16 cellular contexts compared by ENCODE assay signal in the genomic region with DNA sequence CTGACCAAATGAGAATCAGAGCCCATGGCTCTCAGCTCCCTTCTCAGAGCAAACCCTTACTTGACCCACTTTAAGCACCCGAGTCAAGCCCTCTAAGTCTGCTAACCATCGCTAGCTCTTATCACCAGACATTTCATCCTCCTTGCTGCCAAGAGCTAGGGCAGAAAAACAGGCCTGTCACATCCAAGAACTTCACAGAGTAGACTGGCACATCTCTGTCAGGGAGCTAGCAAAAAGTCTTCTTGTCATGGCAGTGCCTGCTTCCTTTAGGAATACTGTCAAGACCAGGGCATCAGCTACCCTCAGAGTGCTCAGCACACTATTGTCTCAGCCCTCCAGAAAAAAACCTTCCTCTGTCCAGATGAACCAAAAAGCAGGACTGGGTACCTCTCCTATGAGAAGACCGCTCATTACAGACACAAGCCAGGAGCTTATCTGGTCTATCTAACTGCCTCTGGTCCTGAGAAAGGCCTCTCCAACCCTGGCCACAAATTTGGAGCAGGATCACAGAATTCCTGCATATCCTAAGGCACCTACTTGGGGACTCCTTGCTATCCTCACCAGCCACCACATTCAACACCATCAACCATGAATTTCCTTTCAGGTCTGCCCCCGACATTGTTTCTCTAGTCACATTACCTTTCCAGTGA. TPM values are rescaled to one million over a fixed set of nuclear protein-coding genes. Genes with fewer than 3 reads are reported as not detected.
DNase-seq lines count a peak whose midpoint lies in the region; ATAC-seq and TF ChIP-seq lines count a peak whose summit lies in the region.
"Had no signal": no experiment of that assay in that cellular context is flagged by ENCODE, and none has a peak within 500 bp of the region (broad histone marks: within the 10 kb centered on the region; RNA-seq: fewer than 3 reads in every experiment).

No MANE protein-coding gene starts in this region.

- POLR2A ChIA-PET in HEK293 (lab: Yijun Ruan, JAX): interaction anchor here (0.7 to 1.1 kb wide), 2 partner anchors 9 to 19 kb away, joined by 3 read pairs; no protein-coding TSS in a partner anchor

- H3K27me3 ChIP-seq in thyroid gland: no peaks in the 10 kb centered on the region
- H3K27me3 ChIP-seq in Karpas-422 (ENCODE audit: low read length): no peaks in the 10 kb centered on the region

- intact Hi-C loops in thyroid gland (cut with DNase I): no loop called here
- intact Hi-C loops in lower leg skin (cut with DNase I; ENCODE audit: low total_unique reads): no loop called here

- H3K4me1 ChIP-seq in HEK293 (ENCODE audit: control insufficient read depth, insufficient read depth, low read length): peaks cover 32% of the 10 kb centered on the region
- peaks cover 17 to 23% of the 10 kb centered on the region in 2 donors for H3K4me1 ChIP-seq in thyroid gland
- peaks cover 18% of the 10 kb centered on the region for H3K4me1 ChIP-seq in Karpas-422 (ENCODE audit: low read length)

- H3K36me3 ChIP-seq in HEK293 (ENCODE audit: control insufficient read depth in 2 of 2, insufficient read depth in 1 of 2, low read length in 2 of 2) (peaks cover 0 to 37% of the 10 kb centered on the region in 2 experiments; a peak in 1 of 3 replicates), thyroid gland (peaks cover 0 to 10% of the 10 kb centered on the region in 2 donors), Karpas-422 (ENCODE audit: insufficient read depth, low read length) (peaks cover 10% of the 10 kb centered on the region)

- H3K9me2 ChIP-seq in Karpas-422 (replicated peaks; ENCODE audit: insufficient read depth, low read length): no peaks in the 10 kb centered on the region

- H4K20me1 ChIP-seq in Karpas-422 (ENCODE audit: insufficient read depth, low read depth, low read length): no peaks in the 10 kb centered on the region

- no peak overlapping the region for H3K9ac ChIP-seq in Karpas-422 (ENCODE audit: low read length)

- no peak for TF ChIP-seq POLR2A in thyroid gland (IDR thresholded peaks at IDR 0.05)
- no peak for TF ChIP-seq POLR2A in lower leg skin (IDR thresholded peaks at IDR 0.05)

- CTCF ChIA-PET in HEK293 (lab: Yijun Ruan, JAX): interaction anchor here (0.5 to 2.8 kb wide), 6 partner anchors 11 to 324 kb away, joined by 3 to 13 read pairs (median 4); no protein-coding TSS in a partner anchor

- peaks cover 8% of the 10 kb centered on the region for H3K36me3 Mint-ChIP-seq in T-helper 17 cell (ENCODE audit: low read depth)

- no peak overlapping the region for H3K4me3 Mint-ChIP-seq in T-helper 17 cell
- H3K4me3 Mint-ChIP-seq: CD4-positive, alpha-beta memory T cell; WTC11 had no signal

- DNase-seq in T-helper 17 cell: no peak
- DNase-seq in fibroblast of villous mesenchyme (ENCODE audit: low read depth): peak; percentile 10
- no peak for DNase-seq in thyroid gland
- no peak for DNase-seq in Karpas-422
- no peak for DNase-seq in glomerular visceral epithelial cell (ENCODE audit: extremely low spot score)
- DNase-seq in lower leg skin (ENCODE audit: low spot score in 2 of 2): no peak
- DNase-seq: activated gamma-delta T cell treated with Interleukin-2 at 50 U/mL for 16 hours; CD4-positive, alpha-beta memory T cell; kidney glomerular epithelial cell; NCI-H1092; NCI-H226; posterior cingulate gyrus; substantia nigra had no signal

- no peak overlapping the region for H2AFZ ChIP-seq in Karpas-422 (ENCODE audit: low read length)

- H3K9me3 ChIP-seq in HEK293 (ENCODE audit: control insufficient read depth, insufficient read depth, low read depth, low read length): no peaks in the 10 kb centered on the region
- no peaks in the 10 kb centered on the region for H3K9me3 ChIP-seq in T-helper 17 cell (ENCODE audit: control insufficient read depth, low read length, poor library complexity, severe bottlenecking)
- H3K9me3 ChIP-seq in thyroid gland: no peaks in the 10 kb centered on the region
- no peaks in the 10 kb centered on the region for H3K9me3 ChIP-seq in Karpas-422 (ENCODE audit: low read length)

- ATAC-seq in T-helper 17 cell: no peak

- 77 to 81% methylated on average over 4 of the region's 4 CpGs for WGBS in thyroid gland, 2 donors
- whole genome bisulfite sequencing in lower leg skin, 2 donors: 78% methylated on average over 4 of the region's 4 CpGs

- TF ChIP-seq CTCF in HEK293 (tag by site-specific recombination; IDR thresholded peaks at IDR 0.05) (no peak), fibroblast of villous mesenchyme (IDR thresholded peaks at IDR 0.05; ENCODE audit: insufficient read depth, low read depth, low read length) (no peak), thyroid gland (IDR thresholded peaks at IDR 0.05) (no peak), lower leg skin (IDR thresholded peaks at IDR 0.05) (no peak)

- H3K27ac ChIP-seq in HEK293 (ENCODE audit: extremely low read depth, low read depth, low read length): peak overlapping the region; percentile 51
- H3K27ac ChIP-seq in thyroid gland: peak overlapping the region in 2 of 3 donors; percentile 12 to 37
- no peak overlapping the region for H3K27ac ChIP-seq in Karpas-422 (ENCODE audit: low read length)
- H3K27ac ChIP-seq: SK-N-MC had no signal

- H3K4me3 ChIP-seq in HEK293 (ENCODE audit: low read depth, low read length): no peak overlapping the region
- no peak overlapping the region for H3K4me3 ChIP-seq in fibroblast of villous mesenchyme (ENCODE audit: low read depth, low read length)
- H3K4me3 ChIP-seq in thyroid gland (replicated peaks in 1 of 3): no peak overlapping the region
- no peak overlapping the region for H3K4me3 ChIP-seq in Karpas-422 (ENCODE audit: low read length)
- no peak overlapping the region for H3K4me3 ChIP-seq in lower leg skin (ENCODE audit: low read depth, poor library complexity, severe bottlenecking)
- H3K4me3 ChIP-seq: SK-N-MC had no signal

- peak overlapping the region; percentile 46 for H3K27ac Mint-ChIP-seq in T-helper 17 cell
- H3K27ac Mint-ChIP-seq: WTC11 had no signal

- no peaks in the 10 kb centered on the region for H3K27me3 Mint-ChIP-seq in T-helper 17 cell
- H3K27me3 Mint-ChIP-seq: CD4-positive, alpha-beta memory T cell had no signal

- no peak overlapping the region for H3K4me2 ChIP-seq in Karpas-422 (ENCODE audit: low read depth, low read length, poor library complexity, severe bottlenecking)

- H3K4me1 Mint-ChIP-seq in T-helper 17 cell: peaks cover 25% of the 10 kb centered on the region

- peaks cover 84% of the 10 kb centered on the region for H3K79me2 ChIP-seq in Karpas-422 (ENCODE audit: low read length)

TF ChIP-seq in HEK293, 187 proteins besides CTCF, POLR2A, EP300 and RAD21:
- no peak for TF ChIP-seq TRIM28 (IDR thresholded peaks at IDR 0.05; ENCODE audit: borderline replicate concordance, low read length)
- no peak for TF ChIP-seq ZNF112 (tag by site-specific recombination; IDR thresholded peaks at IDR 0.05)
- no peak for TF ChIP-seq ZNF391 (tag by site-specific recombination; IDR thresholded peaks at IDR 0.05; ENCODE audit: borderline replicate concordance, low read depth)
- TF ChIP-seq, protein P1, sequence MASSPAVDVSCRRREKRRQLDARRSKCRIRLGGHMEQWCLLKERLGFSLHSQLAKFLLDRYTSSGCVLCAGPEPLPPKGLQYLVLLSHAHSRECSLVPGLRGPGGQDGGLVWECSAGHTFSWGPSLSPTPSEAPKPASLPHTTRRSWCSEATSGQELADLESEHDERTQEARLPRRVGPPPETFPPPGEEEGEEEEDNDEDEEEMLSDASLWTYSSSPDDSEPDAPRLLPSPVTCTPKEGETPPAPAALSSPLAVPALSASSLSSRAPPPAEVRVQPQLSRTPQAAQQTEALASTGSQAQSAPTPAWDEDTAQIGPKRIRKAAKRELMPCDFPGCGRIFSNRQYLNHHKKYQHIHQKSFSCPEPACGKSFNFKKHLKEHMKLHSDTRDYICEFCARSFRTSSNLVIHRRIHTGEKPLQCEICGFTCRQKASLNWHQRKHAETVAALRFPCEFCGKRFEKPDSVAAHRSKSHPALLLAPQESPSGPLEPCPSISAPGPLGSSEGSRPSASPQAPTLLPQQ (tag by site-specific recombination; IDR thresholded peaks at IDR 0.05): no peak
- no peak for TF ChIP-seq ZNF394 (tag by site-specific recombination; IDR thresholded peaks at IDR 0.05; ENCODE audit: borderline replicate concordance)
- no peak for TF ChIP-seq GLIS1 (tag by site-specific recombination; IDR thresholded peaks at IDR 0.05)
TF ChIP-seq in HEK293: peak in this region for 0.

RNA-seq across cellular contexts. Expression of gene ERI3, which starts 26.2 kb away (rescaled TPM):
- total RNA-seq in T-helper 17 cell: 10 to 100 TPM; 22.6 to 25.7 TPM
- 47.9 and 50.9 TPM in 2 replicates for total RNA-seq in fibroblast of villous mesenchyme
- total RNA-seq in thyroid gland: 10 to 100 TPM; 28.8 to 63.2 (median 45.0) TPM
- 50.3 and 67.2 TPM in 2 replicates for total RNA-seq in Karpas-422 (2014; rRNA removed; shearing (Covaris generic); ENCODE audit: low replicate concordance)
- 10 to 100 TPM; 28.3 to 43.3 (median 40.4) TPM for total RNA-seq in lower leg skin
